18 cellular contexts compared by ENCODE assay signal in the genomic region with DNA sequence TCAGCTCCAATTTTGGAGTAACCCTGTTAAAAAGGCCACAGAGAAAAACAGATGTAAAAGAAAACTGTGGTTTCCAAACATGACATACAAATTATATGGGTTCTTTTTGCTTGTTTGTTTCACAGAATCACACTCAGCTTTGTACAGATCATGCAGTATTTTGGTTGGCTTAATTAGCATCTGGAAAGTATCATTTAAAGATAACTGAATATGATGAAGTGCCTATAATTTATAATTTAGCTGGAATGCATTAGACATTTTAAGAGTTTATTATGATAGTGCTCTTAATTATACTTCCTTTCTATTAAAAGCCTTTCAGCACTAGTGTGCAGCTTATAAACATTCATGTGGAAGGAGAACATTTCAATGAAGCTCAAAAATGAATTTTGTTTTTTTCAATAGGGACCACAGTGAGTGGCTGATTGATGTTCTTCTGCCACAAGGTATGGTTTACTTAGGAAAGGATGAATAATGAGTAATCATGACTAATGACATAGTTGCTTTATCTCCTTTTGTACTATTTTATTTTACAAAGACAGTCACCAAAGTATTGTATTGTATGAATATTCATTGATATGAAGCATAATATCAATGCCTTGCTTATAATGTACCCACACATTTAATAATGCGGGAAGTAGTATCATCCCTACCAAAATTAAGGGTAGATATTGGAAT.
DNase-seq lines count a peak whose midpoint lies in the region; ATAC-seq, FAIRE-seq and TF ChIP-seq lines count a peak whose summit lies in the region.
"Had no signal": no experiment of that assay in that cellular context is flagged by ENCODE, and none has a peak within 500 bp of the region (broad histone marks: within the 10 kb centered on the region; RNA-seq: fewer than 3 reads in every experiment).

No MANE protein-coding gene starts in this region.

- H3K9me3 ChIP-seq in PC-3 (ENCODE audit: low read length) (no peaks in the 10 kb centered on the region), SK-N-MC (ENCODE audit: low read depth, low read length) (no peaks in the 10 kb centered on the region), keratinocyte (ENCODE audit: control insufficient read depth, low read depth, low read length) (no peaks in the 10 kb centered on the region)

- ATAC-seq in PC-3 = peak; percentile 37; the same call in 1 of the 2 replicates
- ATAC-seq in activated T-helper 17 cell treated with anti-CD3 and anti-CD28 coated beads, Interleukin-2, amount 50 U/mL, for 72 hours (replicated peaks) = no peak
- ATAC-seq: CD8-positive, alpha-beta T cell; HCT116 had no signal

- H4K20me1 ChIP-seq in PC-3 (ENCODE audit: low read length) (no peaks in the 10 kb centered on the region), keratinocyte (ENCODE audit: control insufficient read depth, extremely low read depth, insufficient read depth, low read length) (no peaks in the 10 kb centered on the region)
- H4K20me1 ChIP-seq: BLaER1 treated with 17β-estradiol and CSF1 and Interleukin-3, amounts not matched to agents 10 nM and 100 nM had no signal

- DNase-seq in PC-3 (peak; percentile 55), SK-N-MC (ENCODE audit: low read depth, low spot score) (peak; percentile 68), epithelial cell of esophagus (ENCODE audit: low read depth) (peak; percentile 46), keratinocyte (ENCODE audit: low read depth, low spot score) (no peak), 8988T (no peak), head of caudate nucleus (no peak)
- DNase-seq: Calu3; CD8-positive, alpha-beta T cell; DMS79 treated with DMSO at 0.1 percent for 48 hours; GF-D8; GOT3; H7; HFFc6 had no signal

- no peak overlapping the region for H3K4me3 Mint-ChIP-seq in activated T-helper 17 cell treated with anti-CD3 and anti-CD28 coated beads, Interleukin-2, amount 50 U/mL, for 72 hours
- H3K4me3 Mint-ChIP-seq: B cell; CD8-positive, alpha-beta T cell; HFFc6 had no signal

- no peaks in the 10 kb centered on the region for H3F3A ChIP-seq in PC-3 (ENCODE audit: low read length, unreplicated experiment)

- H3K9me2 ChIP-seq in PC-3 (replicated peaks; ENCODE audit: low read length) = no peaks in the 10 kb centered on the region

- CTCF ChIA-PET in PC-3 (lab: Charles Lee) = no interaction called here

- no TSS peak for BruUV-seq in PC-3 (replicated peaks; lab: Mats Ljungman, UMichigan)

- no peak overlapping the region for H3K9ac ChIP-seq in PC-3 (ENCODE audit: low read length)
- no peak overlapping the region for H3K9ac ChIP-seq in SK-N-MC (ENCODE audit: insufficient read length)
- H3K9ac ChIP-seq in keratinocyte (ENCODE audit: control insufficient read depth, extremely low read depth, insufficient read depth, low read length) = no peak overlapping the region

- TF ChIP-seq CTCF in PC-3 (conservative IDR thresholded peaks at IDR 0.05; ENCODE audit: low read depth, low read length) (no peak), epithelial cell of esophagus (IDR thresholded peaks at IDR 0.05; ENCODE audit: insufficient read depth, low read depth, low read length, missing control alignments) (no peak), keratinocyte (optimal IDR thresholded peaks at IDR 0.05 in 1 of 3, IDR thresholded peaks at IDR 0.05 in 1 of 3, conservative IDR thresholded peaks at IDR 0.05 in 1 of 3; ENCODE audit: extremely low read depth in 1 of 3, insufficient read depth in 2 of 3, low read length in 3 of 3) (no peak)

- H3K27me3 ChIP-seq in PC-3 (ENCODE audit: low read length) = no peaks in the 10 kb centered on the region
- H3K27me3 ChIP-seq in keratinocyte (ENCODE audit: control insufficient read depth, extremely low read depth, insufficient read depth, low read length) = no peaks in the 10 kb centered on the region
- H3K27me3 ChIP-seq: BLaER1 treated with 17β-estradiol and CSF1 and Interleukin-3, amounts not matched to agents 10 nM and 100 nM had no signal

- H3K27ac ChIP-seq in PC-3 (ENCODE audit: low read length) = no peak overlapping the region
- peak overlapping the region; percentile 66; the same call in 1 of the 2 replicates for H3K27ac ChIP-seq in SK-N-MC
- no peak overlapping the region for H3K27ac ChIP-seq in keratinocyte (ENCODE audit: control insufficient read depth, insufficient read depth, low read length)

- dilution Hi-C loops in keratinocyte (cut with MboI; ENCODE audit: extremely low pct_ligation_motif_present, low sequenced_read_pairs) = no loop called here

- no peaks in the 10 kb centered on the region for H3K9me3 Mint-ChIP-seq in activated T-helper 17 cell treated with anti-CD3 and anti-CD28 coated beads, Interleukin-2, amount 50 U/mL, for 72 hours
- H3K9me3 Mint-ChIP-seq: CD8-positive, alpha-beta T cell had no signal

- no peak overlapping the region for H3K4me2 ChIP-seq in PC-3 (ENCODE audit: low read length)
- no peak overlapping the region for H3K4me2 ChIP-seq in keratinocyte (ENCODE audit: control insufficient read depth, extremely low read depth, insufficient read depth, low read depth, low read length)

- no peaks in the 10 kb centered on the region for H3K4me1 Mint-ChIP-seq in activated T-helper 17 cell treated with anti-CD3 and anti-CD28 coated beads, Interleukin-2, amount 50 U/mL, for 72 hours

- no peaks in the 10 kb centered on the region for H3K36me3 Mint-ChIP-seq in activated T-helper 17 cell treated with anti-CD3 and anti-CD28 coated beads, Interleukin-2, amount 50 U/mL, for 72 hours (ENCODE audit: low read depth)
- H3K36me3 Mint-ChIP-seq: CD8-positive, alpha-beta T cell had no signal

- H3K9me1 ChIP-seq in keratinocyte (ENCODE audit: control insufficient read depth, extremely low read depth, insufficient read depth, low read length) = no peaks in the 10 kb centered on the region

- peaks cover 3% of the 10 kb centered on the region; the same call in 1 of the 2 replicates for H3K4me1 ChIP-seq in PC-3 (ENCODE audit: insufficient read depth, low read length)
- H3K4me1 ChIP-seq in keratinocyte (ENCODE audit: control insufficient read depth, extremely low read depth, insufficient read depth, low read length) = peaks cover 17% of the 10 kb centered on the region

- H2AFZ ChIP-seq in PC-3 (ENCODE audit: low read length) (no peak overlapping the region), keratinocyte (ENCODE audit: control insufficient read depth, low read length) (no peak overlapping the region)

- POLR2A ChIA-PET in PC-3 (lab: Charles Lee; ENCODE audit: unreplicated experiment) = no interaction called here

- H3K27ac Mint-ChIP-seq in activated T-helper 17 cell treated with anti-CD3 and anti-CD28 coated beads, Interleukin-2, amount 50 U/mL, for 72 hours = no peak overlapping the region
- H3K27ac Mint-ChIP-seq: B cell; CD8-positive, alpha-beta T cell; HFFc6 had no signal

- H3K36me3 ChIP-seq in PC-3 (ENCODE audit: low read depth, low read length) (no peaks in the 10 kb centered on the region), SK-N-MC (ENCODE audit: insufficient read depth, low read length) (no peaks in the 10 kb centered on the region), keratinocyte (ENCODE audit: control insufficient read depth in 2 of 2, extremely low read depth in 1 of 2, insufficient read depth in 2 of 2, low read length in 2 of 2) (no peaks in the 10 kb centered on the region)
- H3K36me3 ChIP-seq: BLaER1 treated with 17β-estradiol and CSF1 and Interleukin-3, amounts not matched to agents 10 nM and 100 nM had no signal

- no peak overlapping the region for H3K4me3 ChIP-seq in PC-3 (ENCODE audit: low read length)
- peak overlapping the region; percentile 37 for H3K4me3 ChIP-seq in SK-N-MC
- no peak overlapping the region for H3K4me3 ChIP-seq in epithelial cell of esophagus (ENCODE audit: low read length)
- no peak overlapping the region for H3K4me3 ChIP-seq in keratinocyte (ENCODE audit: control insufficient read depth in 2 of 3, extremely low read depth in 1 of 3, insufficient read depth in 2 of 3, low read depth in 1 of 3, low read length in 3 of 3)
- H3K4me3 ChIP-seq: BLaER1 treated with 17β-estradiol and CSF1 and Interleukin-3, amounts not matched to agents 10 nM and 100 nM had no signal

- intact Hi-C loops in PC-3 (cut with micrococcal nuclease) = no loop called here
- intact Hi-C loops in head of caudate nucleus (cut with DNase I) = no loop called here

- H3K27me3 Mint-ChIP-seq in activated T-helper 17 cell treated with anti-CD3 and anti-CD28 coated beads, Interleukin-2, amount 50 U/mL, for 72 hours = peaks cover 21% of the 10 kb centered on the region

- FAIRE-seq in keratinocyte (lab: Jason Lieb, UNC) = peak; percentile 26
- FAIRE-seq: HTR-8/SVneo had no signal

- no peaks in the 10 kb centered on the region for H3K79me2 ChIP-seq in PC-3 (ENCODE audit: low read length)
- no peaks in the 10 kb centered on the region for H3K79me2 ChIP-seq in keratinocyte (ENCODE audit: control insufficient read depth, insufficient read depth, low read length)

Comparison
In these comparisons a context has a peak if more than half of its experiments do, and no peak if none do; other contexts are left out.
1. DNase-seq: peak in PC-3 (single experiment), SK-N-MC (single experiment) and epithelial cell of esophagus (single experiment); none in keratinocyte (single experiment), 8988T (single experiment) and head of caudate nucleus (0 of 42).